Comparison of ENCODE assay signal across 13 cellular contexts in the genomic region with DNA sequence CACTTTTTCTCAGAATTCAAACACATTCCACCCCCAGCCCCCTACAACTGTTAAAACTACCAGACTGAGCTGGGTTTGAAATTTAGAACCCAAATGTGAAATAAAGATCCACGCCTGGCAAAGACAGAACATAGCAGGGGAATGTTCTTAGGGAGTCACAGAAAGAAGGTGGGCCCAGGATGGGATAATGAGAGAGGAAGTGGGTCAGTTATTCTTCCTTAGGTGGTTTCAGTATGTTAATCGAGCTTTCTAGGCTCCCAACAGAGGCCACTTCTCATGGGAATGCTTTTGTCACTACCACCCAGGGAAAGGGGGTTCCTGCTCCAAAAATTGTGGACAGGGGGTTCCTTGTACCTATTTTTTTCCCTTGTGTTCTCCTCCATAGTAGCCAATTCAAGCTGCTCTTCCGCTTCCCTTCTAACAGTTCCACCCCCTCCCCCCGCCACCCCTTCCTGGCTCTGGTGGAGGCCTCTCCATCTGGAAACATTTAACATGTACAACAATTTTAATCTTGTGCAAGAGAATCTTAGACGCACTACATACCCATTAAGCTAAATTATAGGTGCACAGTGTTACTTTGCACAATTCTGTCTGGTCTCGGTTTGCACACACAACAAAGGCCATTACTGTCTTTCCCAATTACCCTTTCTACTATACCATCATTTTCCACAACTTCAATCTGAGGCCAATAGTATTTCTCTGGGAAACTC.
DNase-seq lines count a peak whose midpoint lies in the region; ATAC-seq and TF ChIP-seq lines count a peak whose summit lies in the region.
"Had no signal": no experiment of that assay in that cellular context is flagged by ENCODE, and none has a peak within 500 bp of the region (broad histone marks: within the 10 kb centered on the region; RNA-seq: fewer than 3 reads in every experiment).

No MANE protein-coding gene starts in this region.

- H3K4me3 ChIP-seq in fibroblast of pulmonary artery (replicated peaks; ENCODE audit: low read depth, low read length) (no peak overlapping the region), vagina (no peak overlapping the region)

- intact Hi-C loops in vagina (cut with DNase I): loop anchor here (1.0 kb wide), 1 partner anchor 21 kb away; no protein-coding TSS in a partner anchor

- TF ChIP-seq CTCF in fibroblast of pulmonary artery (IDR thresholded peaks at IDR 0.05; ENCODE audit: low read length, missing control alignments) (no peak), neural crest cell (conservative IDR thresholded peaks at IDR 0.05) (no peak), vagina (IDR thresholded peaks at IDR 0.05) (no peak)

- no peaks in the 10 kb centered on the region for H3K36me3 Mint-ChIP-seq in neural crest cell (ENCODE audit: low read depth)

- H3K9me3 ChIP-seq in vagina: no peaks in the 10 kb centered on the region

- no peak for ATAC-seq in GM21576 (IDR thresholded peaks at IDR 0.05; ENCODE audit: unreplicated experiment)
- ATAC-seq: effector memory CD8-positive, alpha-beta T cell had no signal

- H3K36me3 ChIP-seq in vagina: no peaks in the 10 kb centered on the region

- H3K4me1 Mint-ChIP-seq in neural crest cell: peaks cover 32% of the 10 kb centered on the region

- H3K27me3 Mint-ChIP-seq in neural crest cell (ENCODE audit: low read depth): no peaks in the 10 kb centered on the region

- DNase-seq in DMS 273 (lab: John Stamatoyannopoulos, UW; ENCODE audit: unreplicated experiment): peak; percentile 31
- DNase-seq in DMS 273 treated with DMSO at 0.1 percent for 48 hours (lab: John Stamatoyannopoulos, UW): no peak
- DNase-seq in fibroblast of pulmonary artery (ENCODE audit: low read depth): peak; percentile 26
- DNase-seq in neural crest cell (ENCODE audit: low read depth, low spot score): no peak
- DNase-seq in vagina (ENCODE audit: extremely low spot score in 2 of 2): peak in 1 of 2 donors; percentile 93
- DNase-seq in NCI-H146 (lab: John Stamatoyannopoulos, UW): no peak
- DNase-seq in D341Med (ENCODE audit: low spot score): no peak
- DNase-seq: effector memory CD8-positive, alpha-beta T cell; NCI-H1048; stimulated activated CD4-positive, alpha-beta T cell treated with anti-CD3 and anti-CD28 coated beads, Interleukin-12 subunit alpha, Interleukin-12 subunit beta, amount 100 ng/mL, for 4 hours; stimulated activated naive CD4-positive, alpha-beta T cell had no signal

- peak overlapping the region; percentile 85 for H3K27ac ChIP-seq in vagina
- H3K27ac ChIP-seq: 22Rv1 had no signal

- H3K27me3 ChIP-seq in vagina: no peaks in the 10 kb centered on the region

- no peak for TF ChIP-seq POLR2A in vagina (IDR thresholded peaks at IDR 0.05)

- H3K4me1 ChIP-seq in vagina: peaks cover 25% of the 10 kb centered on the region

- H3K27ac Mint-ChIP-seq in neural crest cell (ENCODE audit: unreplicated experiment): peak overlapping the region; percentile 47
- H3K27ac Mint-ChIP-seq: effector memory CD8-positive, alpha-beta T cell had no signal

- H3K9me3 Mint-ChIP-seq in neural crest cell: peaks cover 3% of the 10 kb centered on the region
- H3K9me3 Mint-ChIP-seq: effector memory CD8-positive, alpha-beta T cell had no signal

- no peak overlapping the region for H3K4me3 Mint-ChIP-seq in neural crest cell
- H3K4me3 Mint-ChIP-seq: effector memory CD8-positive, alpha-beta T cell had no signal

Comparison
In these comparisons a context has a peak if more than half of its experiments do, and no peak if none do; other contexts are left out.
1. DNase-seq: peak in DMS 273 (single experiment) and fibroblast of pulmonary artery (single experiment); none in DMS 273 treated with DMSO at 0.1 percent for 48 hours (single experiment), neural crest cell (single experiment), NCI-H146 (single experiment) and D341Med (single experiment).